In the genomic region with DNA sequence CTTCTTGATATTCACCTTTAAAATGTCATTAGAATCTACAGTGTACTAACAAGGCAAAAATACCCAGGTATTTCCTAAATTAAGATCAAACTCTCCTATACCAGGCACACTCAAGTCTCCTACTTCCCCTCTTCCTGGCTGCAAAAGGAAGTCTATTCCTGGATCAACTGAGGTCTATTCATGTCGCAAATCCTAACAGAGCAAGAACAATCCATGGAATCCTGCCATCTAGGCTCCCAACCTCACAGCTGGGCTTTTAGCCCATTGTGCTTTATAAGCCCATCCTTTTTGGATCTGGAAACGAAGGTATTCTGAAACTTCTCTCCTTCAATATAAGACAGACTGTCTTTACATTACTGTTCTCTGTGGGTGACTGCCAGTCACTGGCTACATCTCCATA, we compare ENCODE assay signal across 19 cellular contexts.
DNase-seq lines count a peak whose midpoint lies in the region; ATAC-seq and TF ChIP-seq lines count a peak whose summit lies in the region.
"Had no signal": no experiment of that assay in that cellular context is flagged by ENCODE, and none has a peak within 500 bp of the region (broad histone marks: within the 10 kb centered on the region; RNA-seq: fewer than 3 reads in every experiment).

No MANE protein-coding gene starts in this region.

- H3K9me3 ChIP-seq in testis: no peaks in the 10 kb centered on the region

- no peaks in the 10 kb centered on the region for H3K36me3 Mint-ChIP-seq in activated CD4-positive, alpha-beta T cell treated with anti-CD3 and anti-CD28 coated beads, Interleukin-2, amount 10 ng/mL, durations not matched to agents 24 days and 14 days (ENCODE audit: low read depth)
- H3K36me3 Mint-ChIP-seq: stimulated activated memory B cell treated with anti-CD40 and anti-IgM and Interleukin-4, amounts not matched to agents 10 μg/mL and 1 μg/mL and 100 μg/mL, for 72 hours; type B pancreatic cell had no signal

- DNase-seq in NCI-H748 (lab: John Stamatoyannopoulos, UW; ENCODE audit: unreplicated experiment): peak; percentile 16
- no peak for DNase-seq in NCI-H748 treated with DMSO at 0.1 percent for 48 hours (lab: John Stamatoyannopoulos, UW)
- DNase-seq in fibroblast of pulmonary artery (ENCODE audit: low read depth): peak; percentile 68
- DNase-seq in midbrain (lab: John Stamatoyannopoulos, UW): peak; percentile 51
- DNase-seq in testis: peak; percentile 22
- no peak for DNase-seq in KG1 (lab: John Stamatoyannopoulos, UW)
- DNase-seq in activated CD4-positive, alpha-beta T cell treated with anti-CD3 and anti-CD28 coated beads, Interleukin-2, amount 10 ng/mL, durations not matched to agents 24 days and 14 days: no peak
- DNase-seq: 8988T; activated CD4-positive, CD25-positive, alpha-beta regulatory T cell; activated gamma-delta T cell treated with Interleukin-2 at 50 U/mL for 16 hours; DND-41; NCI-H1930 had no signal

- H3K9me3 Mint-ChIP-seq in activated CD4-positive, alpha-beta T cell treated with anti-CD3 and anti-CD28 coated beads, Interleukin-2, amount 10 ng/mL, durations not matched to agents 24 days and 14 days: no peaks in the 10 kb centered on the region
- H3K9me3 Mint-ChIP-seq: T-helper 1 cell treated with Interleukin-12 subunit alpha and Interleukin-12 subunit beta and Interleukin-4 antibody, amounts not matched to agents 30 μg/mL and 1 μg/mL, for 36 hours had no signal

- H3K4me1 ChIP-seq in testis: peaks cover 19% of the 10 kb centered on the region

- no peaks in the 10 kb centered on the region for H3K27me3 Mint-ChIP-seq in activated CD4-positive, alpha-beta T cell treated with anti-CD3 and anti-CD28 coated beads, Interleukin-2, amount 10 ng/mL, durations not matched to agents 24 days and 14 days
- H3K27me3 Mint-ChIP-seq: stimulated activated memory B cell treated with anti-CD40 and anti-IgM and Interleukin-4, amounts not matched to agents 10 μg/mL and 1 μg/mL and 100 μg/mL, for 72 hours had no signal

- H3K36me3 ChIP-seq in testis (ENCODE audit: low read depth, missing control alignments): no peaks in the 10 kb centered on the region

- H3K4me3 ChIP-seq in fibroblast of pulmonary artery (replicated peaks; ENCODE audit: low read depth, low read length): no peak overlapping the region
- no peak overlapping the region for H3K4me3 ChIP-seq in testis
- H3K4me3 ChIP-seq: lung, skin epidermis had no signal

- TF ChIP-seq CTCF in fibroblast of pulmonary artery (IDR thresholded peaks at IDR 0.05; ENCODE audit: low read length, missing control alignments): no peak
- no peak for TF ChIP-seq CTCF in testis (IDR thresholded peaks at IDR 0.05)

- peak overlapping the region; percentile 28 to 57 for H3K27ac ChIP-seq in testis
- H3K27ac ChIP-seq: RWPE1, skin epidermis had no signal

- H3K4me3 Mint-ChIP-seq in activated CD4-positive, alpha-beta T cell treated with anti-CD3 and anti-CD28 coated beads, Interleukin-2, amount 10 ng/mL, durations not matched to agents 24 days and 14 days: no peak overlapping the region
- H3K4me3 Mint-ChIP-seq: stimulated activated memory B cell treated with anti-CD40 and anti-IgM and Interleukin-4, amounts not matched to agents 10 μg/mL and 1 μg/mL and 100 μg/mL, for 72 hours; T-helper 1 cell treated with Interleukin-12 subunit alpha and Interleukin-12 subunit beta and Interleukin-4 antibody, amounts not matched to agents 30 μg/mL and 1 μg/mL, for 36 hours; type B pancreatic cell had no signal

- WGBS in testis, 2 donors: 33 to 38% methylated on average over 2 of the region's 2 CpGs

- no peak for TF ChIP-seq POLR2A in testis (IDR thresholded peaks at IDR 0.05)

- no peaks in the 10 kb centered on the region for H3K4me1 Mint-ChIP-seq in activated CD4-positive, alpha-beta T cell treated with anti-CD3 and anti-CD28 coated beads, Interleukin-2, amount 10 ng/mL, durations not matched to agents 24 days and 14 days
- H3K4me1 Mint-ChIP-seq: stimulated activated memory B cell treated with anti-CD40 and anti-IgM and Interleukin-4, amounts not matched to agents 10 μg/mL and 1 μg/mL and 100 μg/mL, for 72 hours had no signal

- no peaks in the 10 kb centered on the region for H3K27me3 ChIP-seq in testis

- no peak for ATAC-seq in GM18867 (IDR thresholded peaks at IDR 0.05; ENCODE audit: unreplicated experiment)
- ATAC-seq: stimulated activated memory B cell treated with anti-CD40 and anti-IgM and Interleukin-4, amounts not matched to agents 10 μg/mL and 1 μg/mL and 100 μg/mL, for 72 hours had no signal

- intact Hi-C loops in testis (cut with DNase I; ENCODE audit: low total_unique reads): no loop called here
- intact Hi-C loops in activated CD4-positive, alpha-beta T cell treated with anti-CD3 and anti-CD28 coated beads, Interleukin-2, amount 10 ng/mL, durations not matched to agents 24 days and 14 days (cut with micrococcal nuclease): no loop called here

- H3K27ac Mint-ChIP-seq in activated CD4-positive, alpha-beta T cell treated with anti-CD3 and anti-CD28 coated beads, Interleukin-2, amount 10 ng/mL, durations not matched to agents 24 days and 14 days: no peak overlapping the region
- H3K27ac Mint-ChIP-seq: stimulated activated memory B cell treated with anti-CD40 and anti-IgM and Interleukin-4, amounts not matched to agents 10 μg/mL and 1 μg/mL and 100 μg/mL, for 72 hours; T-helper 1 cell treated with Interleukin-12 subunit alpha and Interleukin-12 subunit beta and Interleukin-4 antibody, amounts not matched to agents 30 μg/mL and 1 μg/mL, for 36 hours; type B pancreatic cell had no signal

Comparison
In these comparisons a context has a peak if more than half of its experiments do, and no peak if none do; other contexts are left out.
1. DNase-seq: peak in NCI-H748 (single experiment), fibroblast of pulmonary artery (single experiment), midbrain (single experiment) and testis (single experiment); none in NCI-H748 treated with DMSO at 0.1 percent for 48 hours (single experiment), KG1 (single experiment) and activated CD4-positive, alpha-beta T cell treated with anti-CD3 and anti-CD28 coated beads, Interleukin-2, amount 10 ng/mL, durations not matched to agents 24 days and 14 days (single experiment).